8 cellular contexts compared by ENCODE assay signal in the genomic region with DNA sequence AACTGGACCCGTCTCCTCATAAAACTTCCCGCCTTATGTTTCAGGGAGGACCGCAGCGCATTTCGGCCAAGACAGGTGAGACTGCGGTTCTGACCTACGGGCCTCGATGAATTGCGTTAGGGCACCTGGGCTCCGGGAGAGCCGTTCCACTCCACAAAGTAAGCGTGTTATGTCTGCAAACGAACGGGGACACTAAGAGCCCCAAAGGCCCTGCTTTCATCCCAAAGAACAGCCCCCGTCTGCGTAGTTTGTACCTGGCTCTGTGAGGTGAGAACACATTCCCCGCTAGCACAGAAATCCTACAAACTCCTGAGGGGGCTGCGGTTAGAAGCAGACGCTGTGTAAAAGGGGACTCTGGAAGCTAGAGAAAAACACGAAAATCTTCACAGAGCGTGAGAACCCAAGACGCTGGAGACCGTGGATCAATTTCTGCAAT. TPM values are rescaled to one million over a fixed set of nuclear protein-coding genes. Genes with fewer than 3 reads are reported as not detected.
A peak's percentile ranks its signal among the peaks of the same experiment; 100 is the strongest.
DNase-seq lines count a peak whose midpoint lies in the region; ATAC-seq and TF ChIP-seq lines count a peak whose summit lies in the region.

No MANE protein-coding gene starts in this region.

- CTCF ChIA-PET in AG04449 (lab: Yijun Ruan, JAX) = no interaction called here

- ATAC-seq in HG03342 (IDR thresholded peaks at IDR 0.05; ENCODE audit: unreplicated experiment) = no peak
- no peak for ATAC-seq in GM18519 (IDR thresholded peaks at IDR 0.05; ENCODE audit: low FRiP score, unreplicated experiment)
- no peak for ATAC-seq in sciatic nerve

- in situ Hi-C loops in brain microvascular endothelial cell (cut with HindIII; ENCODE audit: low pct_ligation_motif_present, low sequenced_read_pairs) = no loop called here

- no peaks in the 10 kb centered on the region for H3K9me3 ChIP-seq in mucosa of rectum (ENCODE audit: control insufficient read depth in 2 of 2, low read length in 2 of 2)

- H3K4me1 ChIP-seq in mucosa of rectum (ENCODE audit: control insufficient read depth in 2 of 2, insufficient read depth in 2 of 2, low read length in 2 of 2) = no peaks in the 10 kb centered on the region

- TF ChIP-seq CTCF in AG04449 (IDR thresholded peaks at IDR 0.05; ENCODE audit: insufficient read depth, low read length, missing control alignments) = no peak
- TF ChIP-seq CTCF in LNCaP clone FGC (IDR thresholded peaks at IDR 0.05; ENCODE audit: control insufficient read depth, extremely low read depth, insufficient read depth) = no peak
- no peak for TF ChIP-seq CTCF in brain microvascular endothelial cell (IDR thresholded peaks at IDR 0.05; ENCODE audit: low read depth, low read length, missing control alignments)

- POLR2A ChIA-PET in AG04449 (lab: Yijun Ruan, JAX) = interaction anchor here (1.8 to 1.9 kb wide), 2 partner anchors 9 to 139 kb away, joined by 10 to 12 read pairs; no protein-coding TSS in a partner anchor

- H3K9ac ChIP-seq in mucosa of rectum (ENCODE audit: low read depth in 1 of 2, low read length in 2 of 2) = peak overlapping the region in 1 of 2 donors; percentile 62

- H3K4me3 ChIP-seq in AG04449 (ENCODE audit: low read depth, low read length) (peak overlapping the region; percentile 62), LNCaP clone FGC (ENCODE audit: low read depth, low read length) (peak overlapping the region; percentile 51), brain microvascular endothelial cell (ENCODE audit: low read depth, low read length) (peak overlapping the region; percentile 22), mucosa of rectum (ENCODE audit: low read length in 2 of 2) (peak overlapping the region; percentile 50 to 57)

- H3K27me3 ChIP-seq in brain microvascular endothelial cell (replicated peaks) = no peaks in the 10 kb centered on the region
- no peaks in the 10 kb centered on the region for H3K27me3 ChIP-seq in mucosa of rectum (ENCODE audit: control insufficient read depth in 2 of 2, insufficient read depth in 2 of 2, low read length in 2 of 2)

- peak overlapping the region; percentile 100 for H3K27ac ChIP-seq in brain microvascular endothelial cell
- H3K27ac ChIP-seq in mucosa of rectum (ENCODE audit: low read depth in 2 of 2, low read length in 2 of 2) = peak overlapping the region; percentile 64 to 87

- intact Hi-C loops in sciatic nerve (cut with DNase I) = no loop called here

- no peak for DNase-seq in AG04449 (ENCODE audit: low read depth, low spot score)
- no peak for DNase-seq in LNCaP clone FGC (ENCODE audit: low read depth)
- no peak for DNase-seq in brain microvascular endothelial cell
- DNase-seq in sciatic nerve (ENCODE audit: low spot score) = no peak
- no peak for DNase-seq in NCI-H2107 (lab: John Stamatoyannopoulos, UW)

- no peaks in the 10 kb centered on the region for H3K36me3 ChIP-seq in brain microvascular endothelial cell (replicated peaks)
- no peaks in the 10 kb centered on the region for H3K36me3 ChIP-seq in mucosa of rectum (ENCODE audit: control insufficient read depth in 2 of 2, insufficient read depth in 2 of 2, low read length in 2 of 2)

RNA-seq across cellular contexts. Expression of a gene that starts 41.6 kb away (rescaled TPM):
- not detected for total RNA-seq in sciatic nerve
